In the genomic region with DNA sequence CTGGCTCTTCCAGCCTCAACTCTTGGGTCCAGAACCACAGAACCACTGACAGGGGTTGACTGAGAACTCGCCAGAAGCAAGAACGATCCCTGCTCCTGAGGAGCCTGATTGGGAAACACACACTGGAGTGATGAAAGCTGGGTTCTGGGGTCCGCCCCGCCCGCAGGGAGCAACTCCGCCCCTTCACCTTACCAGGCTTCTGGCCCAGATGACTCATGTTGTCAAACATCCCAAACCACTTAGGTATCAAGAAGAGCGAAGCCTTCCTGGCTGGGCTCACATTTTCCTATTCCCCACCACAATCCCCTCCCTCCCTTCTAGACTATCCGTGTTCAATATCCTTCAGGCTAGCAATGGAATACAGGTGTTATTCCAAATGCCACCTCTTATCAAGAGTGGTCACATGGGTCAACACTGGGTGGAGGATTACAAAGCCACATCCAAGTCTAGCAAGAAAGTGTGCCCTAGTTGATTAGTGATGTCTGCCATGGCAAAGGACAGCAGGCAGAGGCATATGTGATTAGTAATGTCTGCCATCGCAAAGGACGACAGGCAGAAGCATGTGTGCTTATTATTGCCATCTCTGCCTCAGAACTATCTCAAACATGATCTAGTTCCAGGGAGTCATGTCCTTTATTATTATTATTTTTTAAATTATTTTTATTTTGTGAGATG, we compare ENCODE assay signal across 1 cellular context.
TF ChIP-seq lines count a peak whose summit lies in the region.

No MANE protein-coding gene starts in this region.

TF ChIP-seq in HepG2, 621 proteins besides CTCF, POLR2A, EP300 and RAD21 (continued from another document and continues in another):
- TF ChIP-seq NCOR1 (IDR thresholded peaks at IDR 0.05; ENCODE audit: borderline replicate concordance, low read length) (no peak), FIP1L1 (IDR thresholded peaks at IDR 0.05; ENCODE audit: borderline replicate concordance, insufficient read depth, low read depth, low read length) (no peak), ATM (IDR thresholded peaks at IDR 0.05; ENCODE audit: borderline replicate concordance) (no peak), ZNF350 (CRISPR knock-in tag; IDR thresholded peaks at IDR 0.05; ENCODE audit: borderline replicate concordance, low read depth) (peak; percentile 34; the same call in 1 of the 2 replicates), ZNF24 (IDR thresholded peaks at IDR 0.05) (no peak), KLF11 (CRISPR knock-in tag; IDR thresholded peaks at IDR 0.05) (no peak), FOXO1 (CRISPR knock-in tag; IDR thresholded peaks at IDR 0.05) (0 out of 2 replicates have a peak, but pooled peaks have one; percentile 17), ZNF124 (CRISPR knock-in tag; IDR thresholded peaks at IDR 0.05) (no peak), SRF (IDR thresholded peaks at IDR 0.05; ENCODE audit: low read depth, low read length) (peak; percentile 30; the same call in 1 of the 2 replicates), NR3C1 (CRISPR knock-in tag; IDR thresholded peaks at IDR 0.05) (no peak), ZNF20 (CRISPR knock-in tag; IDR thresholded peaks at IDR 0.05) (no peak), ZNF530 (CRISPR knock-in tag; IDR thresholded peaks at IDR 0.05; ENCODE audit: low read depth) (no peak), AGO1 (IDR thresholded peaks at IDR 0.05; ENCODE audit: low read depth, low read length, poor library complexity, severe bottlenecking) (no peak), ZNF564 (CRISPR knock-in tag; IDR thresholded peaks at IDR 0.05) (no peak), THAP11 (CRISPR knock-in tag; IDR thresholded peaks at IDR 0.05) (peak; percentile 43; the same call in 1 of the 2 replicates), PAF1 (CRISPR knock-in tag; IDR thresholded peaks at IDR 0.05) (no peak), ZNF577 (CRISPR knock-in tag; IDR thresholded peaks at IDR 0.05; ENCODE audit: borderline replicate concordance, low read depth) (no peak), HOXA3 (CRISPR knock-in tag; IDR thresholded peaks at IDR 0.05) (peak; percentile 15; the same call in 1 of the 2 replicates), RBFOX2 (IDR thresholded peaks at IDR 0.05; ENCODE audit: low read depth, low read length) (no peak), NFIC (IDR thresholded peaks at IDR 0.05; ENCODE audit: low read length) (no peak), LCORL (IDR thresholded peaks at IDR 0.05) (no peak), LCORL (CRISPR knock-in tag; IDR thresholded peaks at IDR 0.05) (0 out of 2 replicates have a peak, but pooled peaks have one; percentile 45), MAZ (IDR thresholded peaks at IDR 0.05; ENCODE audit: borderline replicate concordance, low read depth, low read length) (0 out of 2 replicates have a peak, but pooled peaks have one; percentile 19), MAZ (CRISPR knock-in tag; IDR thresholded peaks at IDR 0.05; ENCODE audit: low read depth) (no peak), CEBPB (IDR thresholded peaks at IDR 0.05; ENCODE audit: borderline replicate concordance, low read depth, low read length) (peak; percentile 92), TAF15 (IDR thresholded peaks at IDR 0.05; ENCODE audit: low read depth, low read length, poor library complexity, severe bottlenecking) (no peak), ZNF160 (CRISPR knock-in tag; IDR thresholded peaks at IDR 0.05) (no peak), KDM2A (CRISPR knock-in tag; IDR thresholded peaks at IDR 0.05; ENCODE audit: borderline replicate concordance, low read depth) (0 out of 2 replicates have a peak, but pooled peaks have one; percentile 31), FOXA3 (CRISPR knock-in tag; IDR thresholded peaks at IDR 0.05) (peak; percentile 49; the same call in 1 of the 2 replicates), CEBPG (CRISPR knock-in tag; IDR thresholded peaks at IDR 0.05) (peak; percentile 84)
- TF ChIP-seq, protein P1, sequence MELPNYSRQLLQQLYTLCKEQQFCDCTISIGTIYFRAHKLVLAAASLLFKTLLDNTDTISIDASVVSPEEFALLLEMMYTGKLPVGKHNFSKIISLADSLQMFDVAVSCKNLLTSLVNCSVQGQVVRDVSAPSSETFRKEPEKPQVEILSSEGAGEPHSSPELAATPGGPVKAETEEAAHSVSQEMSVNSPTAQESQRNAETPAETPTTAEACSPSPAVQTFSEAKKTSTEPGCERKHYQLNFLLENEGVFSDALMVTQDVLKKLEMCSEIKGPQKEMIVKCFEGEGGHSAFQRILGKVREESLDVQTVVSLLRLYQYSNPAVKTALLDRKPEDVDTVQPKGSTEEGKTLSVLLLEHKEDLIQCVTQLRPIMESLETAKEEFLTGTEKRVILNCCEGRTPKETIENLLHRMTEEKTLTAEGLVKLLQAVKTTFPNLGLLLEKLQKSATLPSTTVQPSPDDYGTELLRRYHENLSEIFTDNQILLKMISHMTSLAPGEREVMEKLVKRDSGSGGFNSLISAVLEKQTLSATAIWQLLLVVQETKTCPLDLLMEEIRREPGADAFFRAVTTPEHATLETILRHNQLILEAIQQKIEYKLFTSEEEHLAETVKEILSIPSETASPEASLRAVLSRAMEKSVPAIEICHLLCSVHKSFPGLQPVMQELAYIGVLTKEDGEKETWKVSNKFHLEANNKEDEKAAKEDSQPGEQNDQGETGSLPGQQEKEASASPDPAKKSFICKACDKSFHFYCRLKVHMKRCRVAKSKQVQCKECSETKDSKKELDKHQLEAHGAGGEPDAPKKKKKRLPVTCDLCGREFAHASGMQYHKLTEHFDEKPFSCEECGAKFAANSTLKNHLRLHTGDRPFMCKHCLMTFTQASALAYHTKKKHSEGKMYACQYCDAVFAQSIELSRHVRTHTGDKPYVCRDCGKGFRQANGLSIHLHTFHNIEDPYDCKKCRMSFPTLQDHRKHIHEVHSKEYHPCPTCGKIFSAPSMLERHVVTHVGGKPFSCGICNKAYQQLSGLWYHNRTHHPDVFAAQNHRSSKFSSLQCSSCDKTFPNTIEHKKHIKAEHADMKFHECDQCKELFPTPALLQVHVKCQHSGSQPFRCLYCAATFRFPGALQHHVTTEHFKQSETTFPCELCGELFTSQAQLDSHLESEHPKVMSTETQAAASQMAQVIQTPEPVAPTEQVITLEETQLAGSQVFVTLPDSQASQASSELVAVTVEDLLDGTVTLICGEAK (IDR thresholded peaks at IDR 0.05): no peak
- TF ChIP-seq, protein P1 (CRISPR knock-in tag; IDR thresholded peaks at IDR 0.05): no peak
- TF ChIP-seq, protein P2, sequence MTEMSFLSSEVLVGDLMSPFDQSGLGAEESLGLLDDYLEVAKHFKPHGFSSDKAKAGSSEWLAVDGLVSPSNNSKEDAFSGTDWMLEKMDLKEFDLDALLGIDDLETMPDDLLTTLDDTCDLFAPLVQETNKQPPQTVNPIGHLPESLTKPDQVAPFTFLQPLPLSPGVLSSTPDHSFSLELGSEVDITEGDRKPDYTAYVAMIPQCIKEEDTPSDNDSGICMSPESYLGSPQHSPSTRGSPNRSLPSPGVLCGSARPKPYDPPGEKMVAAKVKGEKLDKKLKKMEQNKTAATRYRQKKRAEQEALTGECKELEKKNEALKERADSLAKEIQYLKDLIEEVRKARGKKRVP (CRISPR knock-in tag; IDR thresholded peaks at IDR 0.05): 0 out of 4 replicates have a peak, but pooled peaks of 1 of the 2 experiments have one; percentile 34
- TF ChIP-seq, protein P3, sequence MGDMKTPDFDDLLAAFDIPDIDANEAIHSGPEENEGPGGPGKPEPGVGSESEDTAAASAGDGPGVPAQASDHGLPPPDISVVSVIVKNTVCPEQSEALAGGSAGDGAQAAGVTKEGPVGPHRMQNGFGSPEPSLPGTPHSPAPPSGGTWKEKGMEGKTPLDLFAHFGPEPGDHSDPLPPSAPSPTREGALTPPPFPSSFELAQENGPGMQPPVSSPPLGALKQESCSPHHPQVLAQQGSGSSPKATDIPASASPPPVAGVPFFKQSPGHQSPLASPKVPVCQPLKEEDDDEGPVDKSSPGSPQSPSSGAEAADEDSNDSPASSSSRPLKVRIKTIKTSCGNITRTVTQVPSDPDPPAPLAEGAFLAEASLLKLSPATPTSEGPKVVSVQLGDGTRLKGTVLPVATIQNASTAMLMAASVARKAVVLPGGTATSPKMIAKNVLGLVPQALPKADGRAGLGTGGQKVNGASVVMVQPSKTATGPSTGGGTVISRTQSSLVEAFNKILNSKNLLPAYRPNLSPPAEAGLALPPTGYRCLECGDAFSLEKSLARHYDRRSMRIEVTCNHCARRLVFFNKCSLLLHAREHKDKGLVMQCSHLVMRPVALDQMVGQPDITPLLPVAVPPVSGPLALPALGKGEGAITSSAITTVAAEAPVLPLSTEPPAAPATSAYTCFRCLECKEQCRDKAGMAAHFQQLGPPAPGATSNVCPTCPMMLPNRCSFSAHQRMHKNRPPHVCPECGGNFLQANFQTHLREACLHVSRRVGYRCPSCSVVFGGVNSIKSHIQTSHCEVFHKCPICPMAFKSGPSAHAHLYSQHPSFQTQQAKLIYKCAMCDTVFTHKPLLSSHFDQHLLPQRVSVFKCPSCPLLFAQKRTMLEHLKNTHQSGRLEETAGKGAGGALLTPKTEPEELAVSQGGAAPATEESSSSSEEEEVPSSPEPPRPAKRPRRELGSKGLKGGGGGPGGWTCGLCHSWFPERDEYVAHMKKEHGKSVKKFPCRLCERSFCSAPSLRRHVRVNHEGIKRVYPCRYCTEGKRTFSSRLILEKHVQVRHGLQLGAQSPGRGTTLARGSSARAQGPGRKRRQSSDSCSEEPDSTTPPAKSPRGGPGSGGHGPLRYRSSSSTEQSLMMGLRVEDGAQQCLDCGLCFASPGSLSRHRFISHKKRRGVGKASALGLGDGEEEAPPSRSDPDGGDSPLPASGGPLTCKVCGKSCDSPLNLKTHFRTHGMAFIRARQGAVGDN (CRISPR knock-in tag; IDR thresholded peaks at IDR 0.05): peak; percentile 54
- TF ChIP-seq, protein P4, sequence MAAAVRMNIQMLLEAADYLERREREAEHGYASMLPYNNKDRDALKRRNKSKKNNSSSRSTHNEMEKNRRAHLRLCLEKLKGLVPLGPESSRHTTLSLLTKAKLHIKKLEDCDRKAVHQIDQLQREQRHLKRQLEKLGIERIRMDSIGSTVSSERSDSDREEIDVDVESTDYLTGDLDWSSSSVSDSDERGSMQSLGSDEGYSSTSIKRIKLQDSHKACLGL (CRISPR knock-in tag; IDR thresholded peaks at IDR 0.05): no peak
- TF ChIP-seq, protein P5, sequence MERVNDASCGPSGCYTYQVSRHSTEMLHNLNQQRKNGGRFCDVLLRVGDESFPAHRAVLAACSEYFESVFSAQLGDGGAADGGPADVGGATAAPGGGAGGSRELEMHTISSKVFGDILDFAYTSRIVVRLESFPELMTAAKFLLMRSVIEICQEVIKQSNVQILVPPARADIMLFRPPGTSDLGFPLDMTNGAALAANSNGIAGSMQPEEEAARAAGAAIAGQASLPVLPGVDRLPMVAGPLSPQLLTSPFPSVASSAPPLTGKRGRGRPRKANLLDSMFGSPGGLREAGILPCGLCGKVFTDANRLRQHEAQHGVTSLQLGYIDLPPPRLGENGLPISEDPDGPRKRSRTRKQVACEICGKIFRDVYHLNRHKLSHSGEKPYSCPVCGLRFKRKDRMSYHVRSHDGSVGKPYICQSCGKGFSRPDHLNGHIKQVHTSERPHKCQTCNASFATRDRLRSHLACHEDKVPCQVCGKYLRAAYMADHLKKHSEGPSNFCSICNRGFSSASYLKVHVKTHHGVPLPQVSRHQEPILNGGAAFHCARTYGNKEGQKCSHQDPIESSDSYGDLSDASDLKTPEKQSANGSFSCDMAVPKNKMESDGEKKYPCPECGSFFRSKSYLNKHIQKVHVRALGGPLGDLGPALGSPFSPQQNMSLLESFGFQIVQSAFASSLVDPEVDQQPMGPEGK (CRISPR knock-in tag; IDR thresholded peaks at IDR 0.05): peak; percentile 66
- TF ChIP-seq, protein P6, sequence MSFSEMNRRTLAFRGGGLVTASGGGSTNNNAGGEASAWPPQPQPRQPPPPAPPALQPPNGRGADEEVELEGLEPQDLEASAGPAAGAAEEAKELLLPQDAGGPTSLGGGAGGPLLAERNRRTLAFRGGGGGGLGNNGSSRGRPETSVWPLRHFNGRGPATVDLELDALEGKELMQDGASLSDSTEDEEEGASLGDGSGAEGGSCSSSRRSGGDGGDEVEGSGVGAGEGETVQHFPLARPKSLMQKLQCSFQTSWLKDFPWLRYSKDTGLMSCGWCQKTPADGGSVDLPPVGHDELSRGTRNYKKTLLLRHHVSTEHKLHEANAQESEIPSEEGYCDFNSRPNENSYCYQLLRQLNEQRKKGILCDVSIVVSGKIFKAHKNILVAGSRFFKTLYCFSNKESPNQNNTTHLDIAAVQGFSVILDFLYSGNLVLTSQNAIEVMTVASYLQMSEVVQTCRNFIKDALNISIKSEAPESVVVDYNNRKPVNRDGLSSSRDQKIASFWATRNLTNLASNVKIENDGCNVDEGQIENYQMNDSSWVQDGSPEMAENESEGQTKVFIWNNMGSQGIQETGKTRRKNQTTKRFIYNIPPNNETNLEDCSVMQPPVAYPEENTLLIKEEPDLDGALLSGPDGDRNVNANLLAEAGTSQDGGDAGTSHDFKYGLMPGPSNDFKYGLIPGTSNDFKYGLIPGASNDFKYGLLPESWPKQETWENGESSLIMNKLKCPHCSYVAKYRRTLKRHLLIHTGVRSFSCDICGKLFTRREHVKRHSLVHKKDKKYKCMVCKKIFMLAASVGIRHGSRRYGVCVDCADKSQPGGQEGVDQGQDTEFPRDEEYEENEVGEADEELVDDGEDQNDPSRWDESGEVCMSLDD (CRISPR knock-in tag; IDR thresholded peaks at IDR 0.05; ENCODE audit: borderline replicate concordance): no peak
- TF ChIP-seq, protein P7, sequence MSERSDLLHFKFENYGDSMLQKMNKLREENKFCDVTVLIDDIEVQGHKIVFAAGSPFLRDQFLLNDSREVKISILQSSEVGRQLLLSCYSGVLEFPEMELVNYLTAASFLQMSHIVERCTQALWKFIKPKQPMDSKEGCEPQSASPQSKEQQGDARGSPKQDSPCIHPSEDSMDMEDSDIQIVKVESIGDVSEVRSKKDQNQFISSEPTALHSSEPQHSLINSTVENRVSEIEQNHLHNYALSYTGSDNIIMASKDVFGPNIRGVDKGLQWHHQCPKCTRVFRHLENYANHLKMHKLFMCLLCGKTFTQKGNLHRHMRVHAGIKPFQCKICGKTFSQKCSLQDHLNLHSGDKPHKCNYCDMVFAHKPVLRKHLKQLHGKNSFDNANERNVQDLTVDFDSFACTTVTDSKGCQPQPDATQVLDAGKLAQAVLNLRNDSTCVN (CRISPR knock-in tag; IDR thresholded peaks at IDR 0.05; ENCODE audit: borderline replicate concordance): no peak
